8 cellular contexts compared by ENCODE assay signal in the genomic region with DNA sequence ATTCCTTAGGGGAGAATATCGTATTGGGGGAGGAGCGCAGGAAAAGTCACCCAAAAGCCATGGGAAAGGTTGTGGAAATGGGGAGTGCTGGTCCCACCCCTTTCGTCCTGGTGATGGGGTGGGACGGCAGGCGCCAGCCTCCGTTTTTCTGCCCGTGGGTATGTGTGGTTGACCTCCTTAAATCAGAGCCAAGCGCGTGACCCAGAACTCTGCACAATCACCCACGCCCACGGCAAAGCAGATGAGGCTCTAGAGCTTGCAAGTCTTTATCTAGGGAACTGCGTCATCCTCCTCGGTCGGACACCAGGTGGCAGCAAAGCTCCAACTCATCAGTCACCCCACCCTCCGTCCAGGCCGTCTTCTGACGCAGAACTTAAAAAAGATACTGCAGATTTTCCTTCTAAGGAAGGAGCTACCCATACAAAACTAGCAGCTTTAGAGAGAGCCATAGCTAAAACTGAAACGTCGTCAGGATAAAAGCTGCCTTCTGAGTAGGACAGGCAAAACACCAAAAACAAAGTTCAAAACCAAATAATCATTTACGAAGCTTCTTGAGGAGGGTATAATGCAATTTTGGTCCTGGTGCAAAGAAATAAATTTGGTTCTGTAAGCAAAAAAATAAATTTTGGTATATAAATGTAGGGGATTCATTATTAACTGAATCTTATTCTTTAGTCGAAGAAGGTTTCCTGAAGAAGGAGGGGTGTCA.
A peak's percentile ranks its signal among the peaks of the same experiment; 100 is the strongest.
DNase-seq lines count a peak whose midpoint lies in the region; ATAC-seq and TF ChIP-seq lines count a peak whose summit lies in the region.

No MANE protein-coding gene starts in this region.

- no peaks in the 10 kb centered on the region for H3F3A ChIP-seq in GM23338 (replicated peaks; ENCODE audit: low read depth)

- H3K27me3 ChIP-seq in GM23338 (ENCODE audit: insufficient read depth) (no peaks in the 10 kb centered on the region), stomach (no peaks in the 10 kb centered on the region)

- H3K36me3 Mint-ChIP-seq in GM23338 (ENCODE audit: low read depth) (0 out of 3 replicates have a peak, but pooled peaks cover 3% of the 10 kb centered on the region), neural crest cell (ENCODE audit: low read depth) (no peaks in the 10 kb centered on the region)
- no peaks in the 10 kb centered on the region for H3K36me3 Mint-ChIP-seq in activated T-helper 17 cell treated with anti-CD3 and anti-CD28 coated beads, Interleukin-2, amount 50 U/mL, for 72 hours (ENCODE audit: low read depth)

- H3K9me3 Mint-ChIP-seq in GM23338 (no peaks in the 10 kb centered on the region; the same call in 2 of the 3 replicates), neural crest cell (peaks cover 6% of the 10 kb centered on the region)
- H3K9me3 Mint-ChIP-seq in activated T-helper 17 cell treated with anti-CD3 and anti-CD28 coated beads, Interleukin-2, amount 50 U/mL, for 72 hours: no peaks in the 10 kb centered on the region

- H3K4me3 ChIP-seq in GM23338: peak overlapping the region; percentile 49
- H3K4me3 ChIP-seq in fibroblast of the aortic adventitia (ENCODE audit: low read depth, low read length): peak overlapping the region; percentile 49
- H3K4me3 ChIP-seq in stomach: peak overlapping the region; percentile 9 to 25 (median 17)

- H3K27me3 Mint-ChIP-seq in GM23338 (ENCODE audit: insufficient read depth, low read depth, poor library complexity) (no peaks in the 10 kb centered on the region), neural crest cell (ENCODE audit: low read depth) (no peaks in the 10 kb centered on the region)
- H3K27me3 Mint-ChIP-seq in activated T-helper 17 cell treated with anti-CD3 and anti-CD28 coated beads, Interleukin-2, amount 50 U/mL, for 72 hours: no peaks in the 10 kb centered on the region

- no peak for TF ChIP-seq POLR2A in stomach (IDR thresholded peaks at IDR 0.05)

- no peak overlapping the region for H3K27ac ChIP-seq in GM23338 (ENCODE audit: low read depth)
- peak overlapping the region in 3 of 5 donors; percentile 41 to 77 (median 44) for H3K27ac ChIP-seq in stomach

- H2AFZ ChIP-seq in GM23338: peak overlapping the region; percentile 91

- intact Hi-C loops in stomach (cut with DNase I; ENCODE audit: low total_unique reads): loop anchor here (10.0 kb wide), 1 partner anchor 232 kb away; a partner anchor contains a TSS

- peak; percentile 100 for ATAC-seq in GM23338
- peak; percentile 96 for ATAC-seq in activated T-helper 17 cell treated with anti-CD3 and anti-CD28 coated beads, Interleukin-2, amount 50 U/mL, for 72 hours (replicated peaks)

- peak overlapping the region; percentile 66; the same call in 2 of the 3 replicates for H3K4me3 Mint-ChIP-seq in GM23338
- peak overlapping the region; percentile 44 for H3K4me3 Mint-ChIP-seq in activated T-helper 17 cell treated with anti-CD3 and anti-CD28 coated beads, Interleukin-2, amount 50 U/mL, for 72 hours
- no peak overlapping the region for H3K4me3 Mint-ChIP-seq in neural crest cell

- no peak for TF ChIP-seq EP300 in stomach (IDR thresholded peaks at IDR 0.05)

- DNase-seq in DMS53 treated with DMSO at 0.1 percent for 48 hours (lab: John Stamatoyannopoulos, UW; ENCODE audit: unreplicated experiment): peak; percentile 67
- peak; percentile 91 for DNase-seq in GM23338 (ENCODE audit: low spot score)
- DNase-seq in RPMI8226: peak; percentile 85
- DNase-seq in fibroblast of the aortic adventitia (ENCODE audit: low read depth): peak; percentile 96
- DNase-seq in neural crest cell (ENCODE audit: low read depth, low spot score): peak; percentile 82
- DNase-seq in stomach: peak; percentile 87

- peak overlapping the region; percentile 73 for H3K4me2 ChIP-seq in GM23338

- H3K27ac Mint-ChIP-seq in GM23338 (0 out of 2 replicates have a peak overlapping the region, but pooled peaks have one; percentile 37), neural crest cell (ENCODE audit: unreplicated experiment) (no peak overlapping the region)
- H3K27ac Mint-ChIP-seq in activated T-helper 17 cell treated with anti-CD3 and anti-CD28 coated beads, Interleukin-2, amount 50 U/mL, for 72 hours: peak overlapping the region; percentile 71

- no peaks in the 10 kb centered on the region for H3K79me2 ChIP-seq in GM23338 (replicated peaks; ENCODE audit: insufficient read depth)

- H3K9me2 ChIP-seq in GM23338 (ENCODE audit: insufficient read depth): no peaks in the 10 kb centered on the region

- H3K4me1 ChIP-seq in GM23338 (ENCODE audit: insufficient read depth): peaks cover 9% of the 10 kb centered on the region
- H3K4me1 ChIP-seq in stomach: peaks cover 4 to 19% (median 12%) of the 10 kb centered on the region in 4 donors

- WGBS in stomach, 5 donors: 10 to 14% (median 12%) methylated on average over 21 of the region's 21 CpGs

- H3K36me3 ChIP-seq in GM23338 (ENCODE audit: insufficient read depth) (no peaks in the 10 kb centered on the region), stomach (no peaks in the 10 kb centered on the region)

- no peaks in the 10 kb centered on the region for H4K20me1 ChIP-seq in GM23338 (replicated peaks; ENCODE audit: insufficient read depth)

- TF ChIP-seq CTCF in GM23338 (conservative IDR thresholded peaks at IDR 0.05; ENCODE audit: low read depth in 2 of 2) (peak; percentile 69 to 92), LNCAP (IDR thresholded peaks at IDR 0.05) (peak; percentile 84), fibroblast of the aortic adventitia (IDR thresholded peaks at IDR 0.05; ENCODE audit: insufficient read depth, low read length) (peak; percentile 78), neural crest cell (conservative IDR thresholded peaks at IDR 0.05) (peak; percentile 86), stomach (IDR thresholded peaks at IDR 0.05) (peak in 5 of 7 experiments; percentile 60 to 83 (median 80))

- peaks cover 9% of the 10 kb centered on the region; the same call in 2 of the 3 replicates for H3K4me1 Mint-ChIP-seq in GM23338
- H3K4me1 Mint-ChIP-seq in activated T-helper 17 cell treated with anti-CD3 and anti-CD28 coated beads, Interleukin-2, amount 50 U/mL, for 72 hours: peaks cover 36% of the 10 kb centered on the region
- peaks cover 4% of the 10 kb centered on the region for H3K4me1 Mint-ChIP-seq in neural crest cell

- H3K9me3 ChIP-seq in stomach: no peaks in the 10 kb centered on the region

TF ChIP-seq in GM23338, 12 proteins besides CTCF, POLR2A, EP300 and RAD21:
- TF ChIP-seq CREB1 (CRISPR knock-in tag; IDR thresholded peaks at IDR 0.05; ENCODE audit: low read depth): peak; percentile 81
- TF ChIP-seq NANOG (IDR thresholded peaks at IDR 0.05; ENCODE audit: borderline replicate concordance): no peak
